In genomic region chr7:21426286-21426957, GRCh38 we compare ENCODE assay signal across 7 cellular contexts. TPM values are rescaled to one million over a fixed set of nuclear protein-coding genes. Genes with fewer than 3 reads are reported as not detected.
DNase-seq lines count a peak whose midpoint lies in the region; ATAC-seq and TF ChIP-seq lines count a peak whose summit lies in the region.

No MANE protein-coding gene starts in this region.

- peak overlapping the region; percentile 84 for H3K4me2 ChIP-seq in OCI-LY1 (ENCODE audit: low read length)

- H3K27me3 ChIP-seq in OCI-LY1 (ENCODE audit: insufficient read depth, low read length) (no peaks in the 10 kb centered on the region), ovary (no peaks in the 10 kb centered on the region)

- H3K9me3 ChIP-seq in OCI-LY1 (ENCODE audit: low read length) (no peaks in the 10 kb centered on the region), ovary (no peaks in the 10 kb centered on the region)

- H3K27ac ChIP-seq in OCI-LY1 (ENCODE audit: low read depth, low read length, poor library complexity, severe bottlenecking), result no peak overlapping the region
- H3K27ac ChIP-seq in ovary, result no peak overlapping the region

- intact Hi-C loops in ovary (cut with DNase I), result no loop called here

- H3K9ac ChIP-seq in OCI-LY1 (ENCODE audit: low read length), result peak overlapping the region; percentile 57

- peaks cover 5% of the 10 kb centered on the region for H3K79me2 ChIP-seq in OCI-LY1 (ENCODE audit: insufficient read depth, low read length)

- TF ChIP-seq CTCF in OCI-LY1 (IDR thresholded peaks at IDR 0.05; ENCODE audit: low read length) (no peak; the same call in 1 of the 2 replicates), epithelial cell of esophagus (IDR thresholded peaks at IDR 0.05; ENCODE audit: insufficient read depth, low read depth, low read length, missing control alignments) (no peak), ovary (IDR thresholded peaks at IDR 0.05) (no peak)

- 10 to 14% (median 11%) methylated on average over 13 of the region's 13 CpGs for WGBS in ovary, 3 donors

- no peaks in the 10 kb centered on the region for H4K20me1 ChIP-seq in OCI-LY1 (ENCODE audit: insufficient read depth, low read length)

- no peaks in the 10 kb centered on the region for H3F3A ChIP-seq in OCI-LY1 (ENCODE audit: insufficient read depth, low read length)

- peak overlapping the region; percentile 49; the same call in 1 of the 2 replicates for H2AFZ ChIP-seq in OCI-LY1 (ENCODE audit: low read length)

- peaks cover 36% of the 10 kb centered on the region for H3K4me1 ChIP-seq in OCI-LY1 (ENCODE audit: insufficient read depth, low read length, severe bottlenecking)
- peaks cover 8% of the 10 kb centered on the region for H3K4me1 ChIP-seq in ovary (ENCODE audit: insufficient read depth)

- TF ChIP-seq POLR2A in ovary (IDR thresholded peaks at IDR 0.05), result no peak

- TF ChIP-seq EP300 in ovary (IDR thresholded peaks at IDR 0.05), result no peak

- ATAC-seq in GM18511 (IDR thresholded peaks at IDR 0.05; ENCODE audit: unreplicated experiment) (peak; percentile 0), GM21723 (IDR thresholded peaks at IDR 0.05; ENCODE audit: unreplicated experiment) (no peak)

- DNase-seq in epithelial cell of esophagus (ENCODE audit: low read depth), result peak; percentile 83
- DNase-seq in ovary, result no peak
- no peak for DNase-seq in superior temporal gyrus (ENCODE audit: extremely low spot score)
- no peak for DNase-seq in NCI-H2081 (lab: John Stamatoyannopoulos, UW)

- H3K36me3 ChIP-seq in OCI-LY1 (ENCODE audit: insufficient read depth, low read length) (no peaks in the 10 kb centered on the region; the same call in 1 of the 2 replicates), ovary (no peaks in the 10 kb centered on the region)

- no peaks in the 10 kb centered on the region for H3K9me2 ChIP-seq in OCI-LY1 (ENCODE audit: low read depth, low read length)

- peak overlapping the region; percentile 60 for H3K4me3 ChIP-seq in OCI-LY1 (ENCODE audit: low read depth, low read length, poor library complexity, severe bottlenecking)
- peak overlapping the region; percentile 52 for H3K4me3 ChIP-seq in epithelial cell of esophagus (ENCODE audit: low read length)
- H3K4me3 ChIP-seq in ovary, result peak overlapping the region; percentile 48

RNA-seq across cellular contexts. Expression of gene SP4, which starts 1.5 kb away (rescaled TPM):
- 10 to 100 TPM; 10.1 to 22.1 (median 19.1) TPM for total RNA-seq in ovary
- polyA plus RNA-seq in ovary, result 1 to 10 TPM; 6.9 to 7.3 TPM
